In genomic region chr3:66153961-66154923, GRCh38 we compare ENCODE assay signal across 11 cellular contexts.
DNase-seq lines count a peak whose midpoint lies in the region; ATAC-seq, FAIRE-seq and TF ChIP-seq lines count a peak whose summit lies in the region.
"Had no signal": no experiment of that assay in that cellular context is flagged by ENCODE, and none has a peak within 500 bp of the region (broad histone marks: within the 10 kb centered on the region; RNA-seq: fewer than 3 reads in every experiment).

No MANE protein-coding gene starts in this region.

- H3K4me2 ChIP-seq in HepG2 (ENCODE audit: low read depth, low read length) = no peak overlapping the region

- no peaks in the 10 kb centered on the region for H3K36me3 ChIP-seq in HepG2 (replicated peaks in 1 of 2; ENCODE audit: control insufficient read depth in 1 of 2, insufficient read depth in 2 of 2, low read length in 2 of 2)
- H3K36me3 ChIP-seq in effector memory CD4-positive, alpha-beta T cell (ENCODE audit: control insufficient read depth, insufficient read depth, low read length) = no peaks in the 10 kb centered on the region

- H3K9ac ChIP-seq in HepG2 (ENCODE audit: insufficient read depth, low read depth, low read length) = no peak overlapping the region

- no peak for ATAC-seq in HepG2
- ATAC-seq in GM21825 (IDR thresholded peaks at IDR 0.05; ENCODE audit: unreplicated experiment) = no peak

- TF ChIP-seq EP300 in HepG2 (IDR thresholded peaks at IDR 0.05; ENCODE audit: low read depth in 2 of 2, low read length in 2 of 2) = no peak
- no peak for TF ChIP-seq EP300 in HepG2 (CRISPR knock-in tag; IDR thresholded peaks at IDR 0.05; ENCODE audit: borderline replicate concordance)

- FAIRE-seq in HepG2 (lab: Jason Lieb, UNC) = no peak

- peak; percentile 34 for DNase-seq in HEK293T (ENCODE audit: extremely low spot score)
- DNase-seq in coronary artery (ENCODE audit: low spot score) = no peak
- DNase-seq in HepG2 (ENCODE audit: low spot score) = no peak
- peak; percentile 74 for DNase-seq in superior temporal gyrus (ENCODE audit: extremely low spot score)
- DNase-seq in mesenteric fat pad (ENCODE audit: low spot score) = no peak
- no peak for DNase-seq in DMS79 (lab: John Stamatoyannopoulos, UW)
- DNase-seq in effector memory CD4-positive, alpha-beta T cell = no peak
- DNase-seq: activated effector memory CD4-positive, alpha-beta T cell treated with anti-CD3 and anti-CD28 coated beads, Interleukin-2, amount 50 U/mL, for 16 hours; DND-41; NCI-H524 treated with DMSO at 0.1 percent for 48 hours had no signal

- no peak for TF ChIP-seq CTCF in coronary artery (IDR thresholded peaks at IDR 0.05)
- no peak for TF ChIP-seq CTCF in HepG2 (CRISPR knock-in tag; IDR thresholded peaks at IDR 0.05)

- H3K4me1 ChIP-seq in HepG2 (ENCODE audit: insufficient read depth, low read length) = peaks cover 10% of the 10 kb centered on the region
- H3K4me1 ChIP-seq in effector memory CD4-positive, alpha-beta T cell (ENCODE audit: control insufficient read depth, insufficient read depth, low read length, poor library complexity, severe bottlenecking) = no peaks in the 10 kb centered on the region

- H3K27ac ChIP-seq in coronary artery (peak overlapping the region; percentile 37 to 58), HepG2 (ENCODE audit: extremely low read length, insufficient read depth, low read length) (no peak overlapping the region)
- no peak overlapping the region for H3K27ac ChIP-seq in effector memory CD4-positive, alpha-beta T cell (ENCODE audit: insufficient read depth, low read length, poor library complexity, severe bottlenecking)

- peaks cover 0 to 20% of the 10 kb centered on the region in 2 experiments; a peak in 3 of 5 replicates for H3K27me3 ChIP-seq in HepG2 (ENCODE audit: control insufficient read depth in 1 of 2, insufficient read depth in 2 of 2, low read length in 2 of 2)
- no peaks in the 10 kb centered on the region for H3K27me3 ChIP-seq in effector memory CD4-positive, alpha-beta T cell (replicated peaks; ENCODE audit: control insufficient read depth, insufficient read depth, low read length, poor library complexity, severe bottlenecking)

- no peak overlapping the region for H2AFZ ChIP-seq in HepG2 (ENCODE audit: low read length)

- WGBS in HepG2 (ENCODE audit: low lambda C conversion rate) = 62% methylated on average over 17 of the region's 22 CpGs

- H3K4me3 ChIP-seq in coronary artery (peak overlapping the region; percentile 66), HepG2 (replicated peaks in 1 of 3; ENCODE audit: insufficient read depth in 1 of 3, low read depth in 2 of 3, low read length in 3 of 3) (no peak overlapping the region)
- no peak overlapping the region for H3K4me3 ChIP-seq in effector memory CD4-positive, alpha-beta T cell (ENCODE audit: insufficient read depth, low read depth, low read length, poor library complexity, severe bottlenecking)

- CTCF ChIA-PET in HEK293T (lab: Yijun Ruan, JAX) (interaction anchor here (0.6 to 1.9 kb wide), 3 partner anchors 16 to 191 kb away, joined by 3 to 5 read pairs (median 3); no protein-coding TSS in a partner anchor), HepG2 (lab: Yijun Ruan, JAX; ENCODE audit: low intra/inter-chr PET ratio, low total read pairs) (no interaction called here)

- intact Hi-C loops in HepG2 (cut with micrococcal nuclease; ENCODE audit: unreplicated experiment) = no loop called here

- no peaks in the 10 kb centered on the region for H3K9me3 ChIP-seq in HepG2 (ENCODE audit: low read length)
- H3K9me3 ChIP-seq in effector memory CD4-positive, alpha-beta T cell (ENCODE audit: control insufficient read depth, low read length) = no peaks in the 10 kb centered on the region

- TF ChIP-seq RAD21 in HepG2 (CRISPR knock-in tag; IDR thresholded peaks at IDR 0.05) = no peak

- no peak for TF ChIP-seq POLR2A in HepG2 (IDR thresholded peaks at IDR 0.05; ENCODE audit: insufficient read depth in 1 of 2, low read depth in 2 of 2, low read length in 2 of 2)

- no peaks in the 10 kb centered on the region for H4K20me1 ChIP-seq in HepG2 (ENCODE audit: insufficient read depth, low read length)

- no TSS peak for BruUV-seq in HepG2 (replicated peaks; lab: Mats Ljungman, UMichigan)

- in situ Hi-C loops in HepG2 (cut with HindIII; ENCODE audit: extremely low pct_ligation_motif_present, low pct_unique_long_range_greater_than_20kb) = no loop called here

- no peaks in the 10 kb centered on the region for H3K79me2 ChIP-seq in HepG2 (ENCODE audit: insufficient read depth, low read length)

- POLR2A ChIA-PET in HEK293T (lab: Yijun Ruan, JAX) (no interaction called here), HepG2 (lab: Yijun Ruan, JAX) (no interaction called here)

TF ChIP-seq in HEK293T, 16 proteins besides CTCF, POLR2A, EP300 and RAD21:
- peak; percentile 84 for TF ChIP-seq ZNF384 (IDR thresholded peaks at IDR 0.05)
- TF ChIP-seq NFRKB (IDR thresholded peaks at IDR 0.05) = no peak
- TF ChIP-seq FOXA1 (IDR thresholded peaks at IDR 0.05) = peak; percentile 35; the same call in 1 of the 2 replicates

TF ChIP-seq in HepG2, 621 proteins besides CTCF, POLR2A, EP300 and RAD21:
- TF ChIP-seq ZNF652 (CRISPR knock-in tag; IDR thresholded peaks at IDR 0.05; ENCODE audit: borderline replicate concordance, low read depth) (peak; percentile 20; the same call in 1 of the 2 replicates), ZNF414 (CRISPR knock-in tag; IDR thresholded peaks at IDR 0.05) (no peak), FOXA1 (IDR thresholded peaks at IDR 0.05) (no peak), FOXA1 (CRISPR knock-in tag; IDR thresholded peaks at IDR 0.05) (peak; percentile 17; the same call in 1 of the 2 replicates), ZNF629 (CRISPR knock-in tag; conservative IDR thresholded peaks at IDR 0.05) (peak; percentile 35; the same call in 1 of the 2 replicates)
TF ChIP-seq in HepG2: peak in this region for 3.

Comparison
In these comparisons a context has a peak if more than half of its experiments do, and no peak if none do; other contexts are left out.
1. DNase-seq: peak in HEK293T (single experiment) and superior temporal gyrus (single experiment); none in coronary artery (single experiment), HepG2 (single experiment), mesenteric fat pad (single experiment), DMS79 (single experiment) and effector memory CD4-positive, alpha-beta T cell (0 of 3).
2. H3K27ac ChIP-seq: peak in coronary artery (2 of 2); none in HepG2 (single experiment) and effector memory CD4-positive, alpha-beta T cell (single experiment).